In the genomic region with DNA sequence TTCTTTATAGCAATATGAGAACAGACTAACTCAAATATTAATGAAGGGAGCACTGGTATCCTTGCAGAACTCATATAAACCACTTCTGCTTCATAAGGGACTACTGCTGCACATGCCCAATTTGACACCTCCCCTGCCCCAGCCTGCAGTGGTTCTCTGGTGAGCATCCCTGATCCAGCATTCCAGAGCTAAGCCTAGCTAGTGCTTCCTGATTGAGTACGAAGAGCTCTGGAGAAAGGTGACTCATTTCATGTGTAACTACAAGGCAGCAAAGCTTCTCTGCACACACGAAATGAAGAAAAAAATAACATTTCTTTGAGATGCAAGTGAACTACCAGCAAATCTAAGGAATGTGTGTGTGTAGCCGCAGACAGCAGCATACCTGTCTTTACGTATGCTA, we compare ENCODE assay signal across 23 cellular contexts.
"Had no signal": no experiment of that assay in that cellular context is flagged by ENCODE, and none has a peak within 500 bp of the region (broad histone marks: within the 10 kb centered on the region; RNA-seq: fewer than 3 reads in every experiment).

No MANE protein-coding gene starts in this region.

- H3K4me3 ChIP-seq: adrenal gland, breast epithelium, colonic mucosa, dorsolateral prefrontal cortex, esophagus squamous epithelium, gastroesophageal sphincter, thoracic aorta had no signal

- DNase-seq: activated B cell treated with CpG ODN at 0.5 μM for 24 hours; activated CD4-positive, alpha-beta T cell treated with anti-CD3 and anti-CD28 coated beads for 36 hours; activated CD4-positive, alpha-beta T cell treated with anti-CD3 and anti-CD28 coated beads, Interleukin-2, amount 50 U/mL, for 4 hours; activated CD8-positive, alpha-beta memory T cell treated with anti-CD3 and anti-CD28 coated beads for 24 hours; activated CD8-positive, alpha-beta memory T cell treated with anti-CD3 and anti-CD28 coated beads, Interleukin-2, amount 50 U/mL, for 4 hours; activated naive CD4-positive, alpha-beta T cell; activated T-cell treated with anti-CD3 and anti-CD28 coated beads, Interleukin-2, amount 50 U/mL, for 24 hours; adrenal gland; colonic mucosa; dorsolateral prefrontal cortex; effector memory CD8-positive, alpha-beta T cell; esophagus squamous epithelium; hypothalamus; left colon; right cardiac atrium; stimulated activated CD4-positive, alpha-beta T cell treated with anti-CD3 and anti-CD28 coated beads, Interleukin-12 subunit alpha, Interleukin-12 subunit beta, amount 100 ng/mL, for 4 hours; stimulated activated CD4-positive, alpha-beta T cell treated with anti-CD3 and anti-CD28 coated beads, Interleukin-1b, Interleukin-23, amount 100 ng/mL, for 48 hours; T1000 had no signal

- H3K27ac ChIP-seq: adrenal gland, breast epithelium, colonic mucosa, dorsolateral prefrontal cortex, esophagus squamous epithelium, gastroesophageal sphincter, neutrophil, parathyroid adenoma, thoracic aorta had no signal
